ENCODE assay signal across 27 cellular contexts in the genomic region with DNA sequence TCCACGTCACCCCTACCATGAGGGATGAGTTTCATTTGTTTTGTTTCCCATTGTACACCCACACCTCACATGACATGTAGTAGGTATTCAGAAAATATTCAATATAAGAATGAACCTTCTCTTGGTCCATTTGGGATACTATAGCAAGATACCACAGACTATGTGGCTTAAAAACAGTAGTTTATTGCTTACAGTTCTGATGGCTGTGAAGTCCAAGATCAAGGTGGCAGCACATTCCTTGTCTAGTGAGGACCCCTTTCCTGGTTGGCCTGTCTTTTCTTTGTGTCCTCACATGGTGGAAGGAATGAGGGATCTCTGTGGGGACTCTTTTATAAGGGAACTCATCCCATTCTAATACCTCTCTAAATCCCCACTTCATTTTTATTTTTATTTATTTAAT. TPM values are rescaled to one million over a fixed set of nuclear protein-coding genes. Genes with fewer than 3 reads are reported as not detected.
"Had no signal": no experiment of that assay in that cellular context is flagged by ENCODE, and none has a peak within 500 bp of the region (broad histone marks: within the 10 kb centered on the region; RNA-seq: fewer than 3 reads in every experiment).

No MANE protein-coding gene starts in this region.

- H3K9me3 ChIP-seq: stomach, suprapubic skin, testis, thoracic aorta, thyroid gland, tibial artery, tibial nerve, transverse colon, upper lobe of left lung, upper lobe of right lung, uterus, vagina had no signal

- H3K4me3 ChIP-seq: stomach, suprapubic skin, testis, thoracic aorta, thyroid gland, tibial artery, tibial nerve, transverse colon, upper lobe of left lung, upper lobe of right lung, uterus, vagina had no signal

- H3K27ac ChIP-seq: stomach, suprapubic skin, testis, thoracic aorta, thyroid gland, tibial artery, tibial nerve, transverse colon, upper lobe of left lung, upper lobe of right lung, uterus, vagina had no signal

- DNase-seq: stimulated activated CD4-positive, alpha-beta T cell treated with anti-CD3 and anti-CD28 coated beads, Interleukin-2, amount 100 ng/mL, for 48 hours; stimulated activated CD4-positive, alpha-beta T cell treated with anti-CD3 and anti-CD28 coated beads, Interleukin-4, amount 100 ng/mL, for 1 hour; stimulated activated CD4-positive, alpha-beta T cell treated with anti-CD3 and anti-CD28 coated beads, Interleukin-4, amount 100 ng/mL, for 24 hours; stimulated activated CD4-positive, alpha-beta T cell treated with anti-CD3 and anti-CD28 coated beads, Interleukin-4, amount 100 ng/mL, for 4 hours; stimulated activated CD8-positive, alpha-beta memory T cell treated with anti-CD3 and anti-CD28 coated beads, Interleukin-4, amount 100 ng/mL, for 48 hours; stimulated activated naive B cell treated with anti-CD40 and anti-IgM and Interleukin-4, amounts not matched to agents 10 μg/mL and 1 μg/mL and 100 μg/mL, for 72 hours; stimulated activated naive CD4-positive, alpha-beta T cell; stimulated activated naive CD4-positive, alpha-beta T cell treated with Interleukin-2 at 50 U/mL for 16 hours; stimulated activated naive CD8-positive, alpha-beta T cell treated with anti-CD3 and anti-CD28 coated beads, Interleukin-15, amount 100 ng/mL, for 72 hours; stimulated activated naive CD8-positive, alpha-beta T cell treated with anti-CD3 and anti-CD28 coated beads, Interleukin-15, Interleukin-2, amounts not matched to agents 100 U/mL and 50 U/mL, for 24 hours; stomach; substantia nigra; testis; thyroid gland; tibial artery; transverse colon; trophoblast cell; upper lobe of left lung; upper lobe of right lung; uterus had no signal

- FAIRE-seq: urothelium cell line had no signal

- H3K36me3 ChIP-seq: stomach, suprapubic skin, thoracic aorta, thyroid gland, tibial artery, tibial nerve, transverse colon, upper lobe of left lung, upper lobe of right lung, uterus, vagina had no signal

- ATAC-seq: stimulated activated effector memory CD8-positive, alpha-beta T cell treated with anti-CD3 and anti-CD28 coated beads, Interleukin-12 subunit alpha, Interleukin-12 subunit beta, amount 100 ng/mL, for 72 hours; stimulated activated memory B cell treated with anti-CD40 and anti-IgM and Interleukin-4, amounts not matched to agents 10 μg/mL and 1 μg/mL and 100 μg/mL, for 72 hours; stimulated activated naive B cell treated with anti-CD40 and anti-IgM and Interleukin-4, amounts not matched to agents 10 μg/mL and 1 μg/mL and 100 μg/mL, for 72 hours; stimulated activated naive CD8-positive, alpha-beta T cell treated with anti-CD3 and anti-CD28 coated beads, Interleukin-15, amount 100 ng/mL, for 72 hours; stimulated activated naive CD8-positive, alpha-beta T cell treated with anti-CD3 and anti-CD28 coated beads, Interleukin-15, Interleukin-2, amounts not matched to agents 100 U/mL and 50 U/mL, for 24 hours; upper lobe of right lung had no signal

- H3K4me1 ChIP-seq: suprapubic skin, testis, thyroid gland, tibial artery, tibial nerve, transverse colon, upper lobe of left lung, upper lobe of right lung, uterus, vagina had no signal

- H3K27me3 ChIP-seq: stomach, suprapubic skin, testis, thyroid gland, tibial artery, tibial nerve, transverse colon, upper lobe of left lung, upper lobe of right lung, uterus, vagina had no signal

RNA-seq across cellular contexts. Expression of gene CRYM, which starts 36.2 kb away (rescaled TPM):
- total RNA-seq: thoracic aorta, tibial nerve had no signal
